16 cellular contexts compared by ENCODE assay signal in the genomic region with DNA sequence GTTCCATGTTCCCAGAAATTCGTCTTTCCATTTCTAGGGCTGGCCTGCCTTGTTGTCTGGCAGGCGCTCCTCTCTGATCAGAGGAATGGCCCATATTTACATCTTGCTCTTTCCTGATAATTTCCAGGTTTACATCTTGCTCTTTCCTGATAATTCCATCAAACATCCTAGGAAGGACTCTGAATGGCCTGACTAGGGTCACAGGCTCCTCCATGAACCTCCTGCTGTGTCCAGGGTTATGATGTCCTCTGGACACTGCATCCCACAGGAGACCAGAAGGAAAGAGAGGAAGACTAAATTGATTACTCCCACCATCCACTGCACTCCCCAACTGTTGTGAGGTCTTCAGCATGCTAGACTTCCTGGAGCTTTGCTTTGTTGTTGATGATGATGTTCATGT.
DNase-seq lines count a peak whose midpoint lies in the region; ATAC-seq and TF ChIP-seq lines count a peak whose summit lies in the region.
"Had no signal": no experiment of that assay in that cellular context is flagged by ENCODE, and none has a peak within 500 bp of the region (broad histone marks: within the 10 kb centered on the region; RNA-seq: fewer than 3 reads in every experiment).

No MANE protein-coding gene starts in this region.

- H3K27ac ChIP-seq in VCaP (peak overlapping the region; percentile 97), vagina (no peak overlapping the region)
- H3K27ac ChIP-seq: BLaER1 treated with 17β-estradiol and CSF1 and Interleukin-3, amounts not matched to agents 10 nM and 100 nM; C4-2B had no signal

- ATAC-seq in HG03135 (IDR thresholded peaks at IDR 0.05; ENCODE audit: unreplicated experiment): no peak
- no peak for ATAC-seq in GM18870 (IDR thresholded peaks at IDR 0.05; ENCODE audit: unreplicated experiment)
- ATAC-seq: CD8-positive, alpha-beta T cell had no signal

- peak; percentile 2 for DNase-seq in ecto neural progenitor cell (ENCODE audit: low spot score)
- DNase-seq in vagina (ENCODE audit: extremely low spot score in 2 of 2): peak; percentile 6 to 58
- DNase-seq in NK-92 treated with Interleukin-12 subunit alpha and Interleukin-12 subunit beta, amount 100 ng/mL, for 24 hours (lab: John Stamatoyannopoulos, UW): no peak
- DNase-seq: 8988T; ACHN; Caco-2; Calu3; CD4-positive, alpha-beta T cell; CD8-positive, alpha-beta T cell; DMS79 treated with DMSO at 0.1 percent for 48 hours; GF-D8 had no signal

- intact Hi-C loops in vagina (cut with DNase I): no loop called here

- TF ChIP-seq POLR2A in vagina (IDR thresholded peaks at IDR 0.05): no peak

- H3K4me1 ChIP-seq in vagina: no peaks in the 10 kb centered on the region
- H3K4me1 ChIP-seq: BLaER1 treated with 17β-estradiol and CSF1 and Interleukin-3, amounts not matched to agents 10 nM and 100 nM; Caco-2 had no signal

- no peaks in the 10 kb centered on the region for H3K27me3 ChIP-seq in vagina
- H3K27me3 ChIP-seq: BLaER1 treated with 17β-estradiol and CSF1 and Interleukin-3, amounts not matched to agents 10 nM and 100 nM had no signal

- no peaks in the 10 kb centered on the region for H3K9me3 ChIP-seq in vagina
- H3K9me3 ChIP-seq: BLaER1 treated with 17β-estradiol and CSF1 and Interleukin-3, amounts not matched to agents 10 nM and 100 nM; Caco-2 had no signal

- no peak overlapping the region for H3K4me3 ChIP-seq in vagina
- H3K4me3 ChIP-seq: BLaER1 treated with 17β-estradiol and CSF1 and Interleukin-3, amounts not matched to agents 10 nM and 100 nM had no signal

- TF ChIP-seq CTCF in VCaP (conservative IDR thresholded peaks at IDR 0.05) (no peak), vagina (IDR thresholded peaks at IDR 0.05) (no peak)

- H3K36me3 ChIP-seq in vagina: no peaks in the 10 kb centered on the region
- H3K36me3 ChIP-seq: BLaER1 treated with 17β-estradiol and CSF1 and Interleukin-3, amounts not matched to agents 10 nM and 100 nM had no signal
